1 cellular context compared by ENCODE assay signal in genomic region chrX:55160685-55161552, GRCh38.
TF ChIP-seq lines count a peak whose summit lies in the region.

No MANE protein-coding gene starts in this region.

TF ChIP-seq in K562, 482 proteins besides CTCF, POLR2A, EP300 and RAD21 (continued from another document and continues in another):
- TF ChIP-seq ID3 (CRISPR knock-in tag; IDR thresholded peaks at IDR 0.05) (no peak), ID3 (tag; IDR thresholded peaks at IDR 0.05) (no peak), ZNF512 (tag; IDR thresholded peaks at IDR 0.05) (no peak), ZNF589 (CRISPR knock-in tag; IDR thresholded peaks at IDR 0.05; ENCODE audit: low read depth) (no peak), ZNF609 (CRISPR knock-in tag; IDR thresholded peaks at IDR 0.05; ENCODE audit: borderline replicate concordance) (no peak), PCBP1 (IDR thresholded peaks at IDR 0.05; ENCODE audit: low read depth, low read length, poor library complexity, severe bottlenecking) (no peak), ZFX (CRISPR knock-in tag; IDR thresholded peaks at IDR 0.05) (peak; percentile 72), PBX2 (CRISPR knock-in tag; IDR thresholded peaks at IDR 0.05; ENCODE audit: low read depth) (no peak), PBX2 (tag; conservative IDR thresholded peaks at IDR 0.05; ENCODE audit: low read depth) (peak; percentile 81), TGIF2 (CRISPR knock-in tag; IDR thresholded peaks at IDR 0.05) (no peak), GTF2F1 (IDR thresholded peaks at IDR 0.05; ENCODE audit: low read depth, low read length) (no peak), ZNF551 (CRISPR knock-in tag; IDR thresholded peaks at IDR 0.05) (no peak), EP400 (IDR thresholded peaks at IDR 0.05) (peak; percentile 65), SRSF1 (IDR thresholded peaks at IDR 0.05; ENCODE audit: low read depth, low read length) (no peak), ZBTB5 (IDR thresholded peaks at IDR 0.05) (peak; percentile 96), ELK1 (CRISPR knock-in tag; IDR thresholded peaks at IDR 0.05) (no peak), SOX6 (IDR thresholded peaks at IDR 0.05) (no peak), JUNB (CRISPR knock-in tag; conservative IDR thresholded peaks at IDR 0.05) (no peak), SUPT5H (IDR thresholded peaks at IDR 0.05) (0 out of 2 replicates have a peak, but pooled peaks have one; percentile 56), BHLHE40 (IDR thresholded peaks at IDR 0.05; ENCODE audit: low read length) (peak; percentile 17; the same call in 1 of the 2 replicates), CTCFL (IDR thresholded peaks at IDR 0.05; ENCODE audit: borderline replicate concordance, insufficient read depth, low read depth, low read length, poor library complexity, severe bottlenecking) (no peak), ZNF398 (CRISPR knock-in tag; IDR thresholded peaks at IDR 0.05) (no peak), U2AF2 (optimal IDR thresholded peaks at IDR 0.05; ENCODE audit: low read depth, low read length) (no peak), RFX1 (IDR thresholded peaks at IDR 0.05) (peak; percentile 94), ZNF830 (CRISPR knock-in tag; IDR thresholded peaks at IDR 0.05) (no peak), NFE2 (IDR thresholded peaks at IDR 0.05; ENCODE audit: low read depth) (no peak), ELF4 (CRISPR knock-in tag; IDR thresholded peaks at IDR 0.05) (no peak), NFE2L1 (tag; IDR thresholded peaks at IDR 0.05; ENCODE audit: borderline replicate concordance, low read depth) (no peak), CBFA2T3 (IDR thresholded peaks at IDR 0.05) (no peak), ZNF57 (CRISPR knock-in tag; IDR thresholded peaks at IDR 0.05) (no peak), ZNF280A (IDR thresholded peaks at IDR 0.05; ENCODE audit: low read depth, partially characterized antibody) (no peak), TCF15 (CRISPR knock-in tag; IDR thresholded peaks at IDR 0.05) (no peak), EWSR1 (IDR thresholded peaks at IDR 0.05; ENCODE audit: borderline replicate concordance, low read depth, partially characterized antibody) (no peak), NCOA1 (IDR thresholded peaks at IDR 0.05; ENCODE audit: low read depth) (peak; percentile 12; the same call in 1 of the 2 replicates), ARID3B (CRISPR knock-in tag; IDR thresholded peaks at IDR 0.05; ENCODE audit: borderline replicate concordance) (no peak), MBD1 (CRISPR knock-in tag; IDR thresholded peaks at IDR 0.05) (no peak)
